13 cellular contexts compared by ENCODE assay signal in genomic region chr9:107190031-107190935, GRCh38.
DNase-seq lines count a peak whose midpoint lies in the region; ATAC-seq and TF ChIP-seq lines count a peak whose summit lies in the region.
"Had no signal": no experiment of that assay in that cellular context is flagged by ENCODE, and none has a peak within 500 bp of the region (broad histone marks: within the 10 kb centered on the region; RNA-seq: fewer than 3 reads in every experiment).

No MANE protein-coding gene starts in this region.

- TF ChIP-seq CTCF in foreskin keratinocyte (conservative IDR thresholded peaks at IDR 0.05): no peak
- no peak for TF ChIP-seq CTCF in prostate gland (IDR thresholded peaks at IDR 0.05)

- H3K9me3 ChIP-seq in prostate gland: no peaks in the 10 kb centered on the region
- H3K9me3 ChIP-seq: transverse colon had no signal

- DNase-seq in ACHN (peak; percentile 36), HS-5 (ENCODE audit: low read depth) (peak; percentile 67), SK-N-DZ (ENCODE audit: low spot score) (peak; percentile 86), foreskin keratinocyte (peak; percentile 47 to 73), prostate gland (ENCODE audit: low spot score) (no peak), substantia nigra (lab: John Stamatoyannopoulos, UW) (no peak)
- DNase-seq in stimulated activated CD4-positive, alpha-beta T cell treated with anti-CD3 and anti-CD28 coated beads, Interleukin-1b, Interleukin-23, amount 100 ng/mL, for 48 hours: no peak
- no peak for DNase-seq in activated naive CD4-positive, alpha-beta T cell treated with anti-CD3 and anti-CD28 coated beads, Interleukin-2, amount 50 U/mL, for 72 hours (ENCODE audit: low spot score in 2 of 2)
- DNase-seq: activated CD8-positive, alpha-beta memory T cell treated with anti-CD3 and anti-CD28 coated beads, Interleukin-2, amount 10 ng/mL, durations not matched to agents 7 days and 5 days; effector memory CD4-positive, alpha-beta T cell; NCI-H1694; OCI-M1; transverse colon had no signal

- peaks cover 10% of the 10 kb centered on the region for H3K4me1 ChIP-seq in foreskin keratinocyte
- no peaks in the 10 kb centered on the region for H3K4me1 ChIP-seq in prostate gland (replicated peaks)
- H3K4me1 ChIP-seq: transverse colon had no signal

- intact Hi-C loops in prostate gland (cut with DNase I): no loop called here

- in situ Hi-C loops in ACHN (cut with HindIII; ENCODE audit: low pct_ligation_motif_present, low pct_unique_long_range_greater_than_20kb, low sequenced_read_pairs): no loop called here

- no peaks in the 10 kb centered on the region for H3K9me3 Mint-ChIP-seq in activated naive CD4-positive, alpha-beta T cell treated with anti-CD3 and anti-CD28 coated beads, Interleukin-2, amount 50 U/mL, for 72 hours

- no peak for TF ChIP-seq POLR2A in prostate gland (IDR thresholded peaks at IDR 0.05)

- no peaks in the 10 kb centered on the region for H3K36me3 ChIP-seq in prostate gland
- H3K36me3 ChIP-seq: transverse colon had no signal

- no peak overlapping the region for H3K27ac Mint-ChIP-seq in activated naive CD4-positive, alpha-beta T cell treated with anti-CD3 and anti-CD28 coated beads, Interleukin-2, amount 50 U/mL, for 72 hours
- H3K27ac Mint-ChIP-seq: activated CD8-positive, alpha-beta memory T cell treated with anti-CD3 and anti-CD28 coated beads, Interleukin-2, amount 10 ng/mL, durations not matched to agents 7 days and 5 days had no signal

- WGBS in prostate gland: 53% methylated on average over 3 of the region's 3 CpGs

- H3K36me3 Mint-ChIP-seq in activated naive CD4-positive, alpha-beta T cell treated with anti-CD3 and anti-CD28 coated beads, Interleukin-2, amount 50 U/mL, for 72 hours: no peaks in the 10 kb centered on the region
- H3K36me3 Mint-ChIP-seq: activated CD8-positive, alpha-beta memory T cell treated with anti-CD3 and anti-CD28 coated beads, Interleukin-2, amount 10 ng/mL, durations not matched to agents 7 days and 5 days had no signal

- H3K27me3 ChIP-seq in foreskin keratinocyte (no peaks in the 10 kb centered on the region), prostate gland (replicated peaks; ENCODE audit: insufficient read depth) (no peaks in the 10 kb centered on the region)
- H3K27me3 ChIP-seq: transverse colon had no signal

- ATAC-seq in foreskin keratinocyte: peak; percentile 97
- no peak for ATAC-seq in activated naive CD4-positive, alpha-beta T cell treated with anti-CD3 and anti-CD28 coated beads, Interleukin-2, amount 50 U/mL, for 72 hours
- ATAC-seq: activated CD8-positive, alpha-beta memory T cell treated with anti-CD3 and anti-CD28 coated beads, Interleukin-2, amount 10 ng/mL, durations not matched to agents 7 days and 5 days had no signal

- H3K4me3 ChIP-seq in prostate gland: no peak overlapping the region
- H3K4me3 ChIP-seq: transverse colon had no signal

- no peak overlapping the region for H3K27ac ChIP-seq in foreskin keratinocyte
- no peak overlapping the region for H3K27ac ChIP-seq in prostate gland
- no peak overlapping the region for H3K27ac ChIP-seq in substantia nigra (ENCODE audit: low read depth, low read length, poor library complexity, severe bottlenecking)
- H3K27ac ChIP-seq: transverse colon had no signal

Comparison
In these comparisons a context has a peak if more than half of its experiments do, and no peak if none do; other contexts are left out.
1. DNase-seq: peak in ACHN (single experiment), HS-5 (single experiment), SK-N-DZ (single experiment) and foreskin keratinocyte (2 of 2); none in prostate gland (single experiment), stimulated activated CD4-positive, alpha-beta T cell treated with anti-CD3 and anti-CD28 coated beads, Interleukin-1b, Interleukin-23, amount 100 ng/mL, for 48 hours (single experiment), activated naive CD4-positive, alpha-beta T cell treated with anti-CD3 and anti-CD28 coated beads, Interleukin-2, amount 50 U/mL, for 72 hours (0 of 2) and substantia nigra (0 of 49).